2 cellular contexts compared by ENCODE assay signal in genomic region chr5:17219006-17219422, GRCh38.
TF ChIP-seq lines count a peak whose summit lies in the region.

No MANE protein-coding gene starts in this region.

TF ChIP-seq in liver, 16 proteins besides CTCF, POLR2A, EP300 and RAD21 (continued from another document):
- TF ChIP-seq ZBTB33 (IDR thresholded peaks at IDR 0.05) (no peak), TAF1 (conservative IDR thresholded peaks at IDR 0.05) (no peak), EGR1 (IDR thresholded peaks at IDR 0.05; ENCODE audit: low read depth in 2 of 2) (no peak), NR2F2 (IDR thresholded peaks at IDR 0.05) (no peak), YY1 (IDR thresholded peaks at IDR 0.05) (no peak), RXRA (IDR thresholded peaks at IDR 0.05) (no peak)
- TF ChIP-seq, protein P1, sequence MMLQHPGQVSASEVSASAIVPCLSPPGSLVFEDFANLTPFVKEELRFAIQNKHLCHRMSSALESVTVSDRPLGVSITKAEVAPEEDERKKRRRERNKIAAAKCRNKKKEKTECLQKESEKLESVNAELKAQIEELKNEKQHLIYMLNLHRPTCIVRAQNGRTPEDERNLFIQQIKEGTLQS (IDR thresholded peaks at IDR 0.05), result no peak

TF ChIP-seq in HepG2, 621 proteins besides CTCF, POLR2A, EP300 and RAD21 (continued from another document):
- TF ChIP-seq, protein P2, sequence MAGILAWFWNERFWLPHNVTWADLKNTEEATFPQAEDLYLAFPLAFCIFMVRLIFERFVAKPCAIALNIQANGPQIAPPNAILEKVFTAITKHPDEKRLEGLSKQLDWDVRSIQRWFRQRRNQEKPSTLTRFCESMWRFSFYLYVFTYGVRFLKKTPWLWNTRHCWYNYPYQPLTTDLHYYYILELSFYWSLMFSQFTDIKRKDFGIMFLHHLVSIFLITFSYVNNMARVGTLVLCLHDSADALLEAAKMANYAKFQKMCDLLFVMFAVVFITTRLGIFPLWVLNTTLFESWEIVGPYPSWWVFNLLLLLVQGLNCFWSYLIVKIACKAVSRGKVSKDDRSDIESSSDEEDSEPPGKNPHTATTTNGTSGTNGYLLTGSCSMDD (CRISPR knock-in tag; IDR thresholded peaks at IDR 0.05), result no peak
- TF ChIP-seq ZNF460 (CRISPR knock-in tag; IDR thresholded peaks at IDR 0.05; ENCODE audit: borderline replicate concordance) (no peak), IRF1 (CRISPR knock-in tag; IDR thresholded peaks at IDR 0.05; ENCODE audit: low read depth) (no peak), ZNF567 (CRISPR knock-in tag; IDR thresholded peaks at IDR 0.05; ENCODE audit: borderline replicate concordance) (no peak), ZNF432 (CRISPR knock-in tag; IDR thresholded peaks at IDR 0.05; ENCODE audit: borderline replicate concordance) (no peak), MIER2 (CRISPR knock-in tag; IDR thresholded peaks at IDR 0.05) (no peak), WIZ (CRISPR knock-in tag; IDR thresholded peaks at IDR 0.05) (no peak), TP53 (CRISPR knock-in tag; conservative IDR thresholded peaks at IDR 0.05) (no peak)
- TF ChIP-seq, protein P3, sequence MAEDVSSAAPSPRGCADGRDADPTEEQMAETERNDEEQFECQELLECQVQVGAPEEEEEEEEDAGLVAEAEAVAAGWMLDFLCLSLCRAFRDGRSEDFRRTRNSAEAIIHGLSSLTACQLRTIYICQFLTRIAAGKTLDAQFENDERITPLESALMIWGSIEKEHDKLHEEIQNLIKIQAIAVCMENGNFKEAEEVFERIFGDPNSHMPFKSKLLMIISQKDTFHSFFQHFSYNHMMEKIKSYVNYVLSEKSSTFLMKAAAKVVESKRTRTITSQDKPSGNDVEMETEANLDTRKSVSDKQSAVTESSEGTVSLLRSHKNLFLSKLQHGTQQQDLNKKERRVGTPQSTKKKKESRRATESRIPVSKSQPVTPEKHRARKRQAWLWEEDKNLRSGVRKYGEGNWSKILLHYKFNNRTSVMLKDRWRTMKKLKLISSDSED (CRISPR knock-in tag; IDR thresholded peaks at IDR 0.05), result no peak
